In the genomic region with DNA sequence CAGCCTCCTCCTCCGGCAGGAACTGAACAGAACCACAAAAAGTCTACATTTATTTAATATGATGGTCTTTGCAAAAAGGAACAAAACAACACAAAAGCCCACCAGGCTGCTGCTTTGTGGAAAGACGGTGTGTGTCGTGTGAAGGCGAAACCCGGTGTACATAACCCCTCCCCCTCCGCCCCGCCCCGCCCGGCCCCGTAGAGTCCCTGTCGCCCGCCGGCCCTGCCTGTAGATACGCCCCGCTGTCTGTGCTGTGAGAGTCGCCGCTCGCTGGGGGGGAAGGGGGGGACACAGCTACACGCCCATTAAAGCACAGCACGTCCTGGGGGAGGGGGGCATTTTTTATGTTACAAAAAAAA, we compare ENCODE assay signal across 8 cellular contexts.
DNase-seq lines count a peak whose midpoint lies in the region; FAIRE-seq and TF ChIP-seq lines count a peak whose summit lies in the region.

No MANE protein-coding gene starts in this region.

- no peaks in the 10 kb centered on the region for H3K36me3 ChIP-seq in iPS-20b (ENCODE audit: insufficient read depth, low read depth, low read length)
- no peaks in the 10 kb centered on the region for H3K36me3 ChIP-seq in subcutaneous abdominal adipose tissue (ENCODE audit: control insufficient read depth in 5 of 5, insufficient read depth in 5 of 5, low read length in 5 of 5)
- peaks cover 3 to 12% of the 10 kb centered on the region in 2 donors for H3K36me3 ChIP-seq in kidney (ENCODE audit: control insufficient read depth in 1 of 2, insufficient read depth in 2 of 2, low read length in 2 of 2)

- FAIRE-seq in kidney (lab: Jason Lieb, UNC) = no peak

- no peaks in the 10 kb centered on the region for H3K9me3 ChIP-seq in iPS-20b (ENCODE audit: insufficient read depth, low read depth, low read length)
- no peaks in the 10 kb centered on the region for H3K9me3 ChIP-seq in subcutaneous abdominal adipose tissue (ENCODE audit: control insufficient read depth in 5 of 5, low read length in 5 of 5)
- no peaks in the 10 kb centered on the region for H3K9me3 ChIP-seq in kidney (ENCODE audit: control insufficient read depth in 1 of 2, low read length in 2 of 2)

- peaks cover 7% of the 10 kb centered on the region; the same call in 1 of the 2 replicates for H3K4me1 ChIP-seq in iPS-20b (ENCODE audit: insufficient read depth, low read length)
- H3K4me1 ChIP-seq in subcutaneous abdominal adipose tissue (ENCODE audit: control insufficient read depth in 5 of 5, insufficient read depth in 5 of 5, low read length in 5 of 5) = peaks cover 0 to 37% (median 27%) of the 10 kb centered on the region in 5 donors
- peaks cover 0 to 2% of the 10 kb centered on the region in 2 donors for H3K4me1 ChIP-seq in kidney (ENCODE audit: control insufficient read depth in 1 of 2, insufficient read depth in 1 of 2, low read depth in 1 of 2, low read length in 2 of 2)

- H3K4me1 Mint-ChIP-seq in activated CD4-positive, alpha-beta memory T cell treated with anti-CD3 and anti-CD28 coated beads, Interleukin-2, amount 10 ng/mL, durations not matched to agents 7 days and 5 days = peaks cover 39% of the 10 kb centered on the region

- no peaks in the 10 kb centered on the region for H3K9me3 Mint-ChIP-seq in activated CD4-positive, alpha-beta memory T cell treated with anti-CD3 and anti-CD28 coated beads, Interleukin-2, amount 10 ng/mL, durations not matched to agents 7 days and 5 days

- H3K4me3 ChIP-seq in iPS-20b (ENCODE audit: low read length) (peak overlapping the region; percentile 40; the same call in 1 of the 2 replicates), subcutaneous abdominal adipose tissue (ENCODE audit: low read depth in 1 of 5, low read length in 5 of 5) (peak overlapping the region; percentile 51 to 73 (median 59)), kidney (ENCODE audit: low read length in 2 of 2) (no peak overlapping the region)

- H3K9ac ChIP-seq in iPS-20b (ENCODE audit: low read depth, low read length) (no peak overlapping the region), subcutaneous abdominal adipose tissue (ENCODE audit: low read length in 5 of 5) (peak overlapping the region in 1 of 5 donors; percentile 41), kidney (ENCODE audit: low read length in 2 of 2) (no peak overlapping the region)

- H3K4me3 Mint-ChIP-seq in activated CD4-positive, alpha-beta memory T cell treated with anti-CD3 and anti-CD28 coated beads, Interleukin-2, amount 10 ng/mL, durations not matched to agents 7 days and 5 days = peak overlapping the region; percentile 64

- peaks cover 5% of the 10 kb centered on the region for H3K36me3 Mint-ChIP-seq in activated CD4-positive, alpha-beta memory T cell treated with anti-CD3 and anti-CD28 coated beads, Interleukin-2, amount 10 ng/mL, durations not matched to agents 7 days and 5 days (ENCODE audit: low read depth)

- H3K27ac ChIP-seq in iPS-20b (ENCODE audit: low read length) = no peak overlapping the region
- no peak overlapping the region for H3K27ac ChIP-seq in subcutaneous abdominal adipose tissue (ENCODE audit: low read depth, low read length)
- H3K27ac ChIP-seq in kidney (ENCODE audit: low read depth in 2 of 2, low read length in 2 of 2) = no peak overlapping the region

- H3K27me3 ChIP-seq in iPS-20b (ENCODE audit: insufficient read depth, low read length) (peaks cover 100% of the 10 kb centered on the region), subcutaneous abdominal adipose tissue (ENCODE audit: control insufficient read depth in 5 of 5, insufficient read depth in 4 of 5, low read length in 5 of 5) (peaks cover 46 to 77% (median 76%) of the 10 kb centered on the region in 5 donors)

- intact Hi-C loops in kidney (cut with DNase I) = no loop called here

- no peak overlapping the region for H3K27ac Mint-ChIP-seq in activated CD4-positive, alpha-beta memory T cell treated with anti-CD3 and anti-CD28 coated beads, Interleukin-2, amount 10 ng/mL, durations not matched to agents 7 days and 5 days

- TF ChIP-seq CTCF in kidney (IDR thresholded peaks at IDR 0.05; ENCODE audit: borderline replicate concordance, extremely low read depth, insufficient read depth) = no peak

- CTCF ChIA-PET in activated CD4-positive, alpha-beta memory T cell treated with anti-CD3 and anti-CD28 coated beads, Interleukin-2, amount 10 ng/mL, durations not matched to agents 7 days and 5 days (lab: Charles Lee) = no interaction called here

- DNase-seq in activated CD4-positive, CD25-positive, alpha-beta regulatory T cell (lab: John Stamatoyannopoulos, UW) = peak in 3 of 4 experiments; percentile 5 to 13 (median 8)
- DNase-seq in activated CD4-positive, CD25-positive, alpha-beta regulatory T cell treated with anti-CD3 and anti-CD28 coated beads, Interleukin-2, amount 50 U/mL, for 72 hours = no peak
- DNase-seq in activated CD4-positive, alpha-beta memory T cell treated with anti-CD3 and anti-CD28 coated beads, Interleukin-2, amount 10 ng/mL, durations not matched to agents 7 days and 5 days = peak; percentile 35
- no peak for DNase-seq in central memory CD4-positive, alpha-beta T cell
- no peak for DNase-seq in NCI-H774 (lab: John Stamatoyannopoulos, UW)
- no peak for DNase-seq in kidney

- POLR2A ChIA-PET in activated CD4-positive, alpha-beta memory T cell treated with anti-CD3 and anti-CD28 coated beads, Interleukin-2, amount 10 ng/mL, durations not matched to agents 7 days and 5 days (lab: Charles Lee) = no interaction called here

- H3K27me3 Mint-ChIP-seq in activated CD4-positive, alpha-beta memory T cell treated with anti-CD3 and anti-CD28 coated beads, Interleukin-2, amount 10 ng/mL, durations not matched to agents 7 days and 5 days = peaks cover 84% of the 10 kb centered on the region

Comparison
In these comparisons a context has a peak if more than half of its experiments do, and no peak if none do; other contexts are left out.
1. DNase-seq: peak in activated CD4-positive, CD25-positive, alpha-beta regulatory T cell (3 of 4) and activated CD4-positive, alpha-beta memory T cell treated with anti-CD3 and anti-CD28 coated beads, Interleukin-2, amount 10 ng/mL, durations not matched to agents 7 days and 5 days (single experiment); none in activated CD4-positive, CD25-positive, alpha-beta regulatory T cell treated with anti-CD3 and anti-CD28 coated beads, Interleukin-2, amount 50 U/mL, for 72 hours (single experiment), central memory CD4-positive, alpha-beta T cell (single experiment), NCI-H774 (single experiment) and kidney (single experiment).
2. H3K4me3 ChIP-seq: peak in iPS-20b (single experiment) and subcutaneous abdominal adipose tissue (5 of 5); none in kidney (0 of 2).